1 cellular context compared by ENCODE assay signal in the genomic region with DNA sequence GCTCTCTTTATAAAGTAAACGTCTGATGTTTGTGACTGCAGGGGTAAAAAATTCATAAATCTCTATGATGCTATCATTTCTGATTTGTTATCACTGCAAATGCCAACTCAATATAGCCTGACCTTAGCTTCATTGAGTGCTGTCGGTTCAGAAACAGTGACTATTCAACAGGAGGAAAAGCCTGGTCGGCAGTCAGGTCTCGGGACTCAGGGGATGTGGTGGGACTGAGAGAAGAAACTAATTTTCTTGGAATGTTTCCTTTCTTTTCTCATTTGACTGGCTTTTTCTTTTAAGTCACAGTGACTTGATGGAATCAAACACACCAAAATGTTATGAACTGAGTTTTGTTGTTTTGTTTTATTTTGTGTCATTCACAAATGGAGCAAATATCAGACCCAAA.
TF ChIP-seq lines count a peak whose summit lies in the region.

No MANE protein-coding gene starts in this region.

TF ChIP-seq in GM23338, 12 proteins besides CTCF, POLR2A, EP300 and RAD21 (continued from another document):
- TF ChIP-seq, protein P1, sequence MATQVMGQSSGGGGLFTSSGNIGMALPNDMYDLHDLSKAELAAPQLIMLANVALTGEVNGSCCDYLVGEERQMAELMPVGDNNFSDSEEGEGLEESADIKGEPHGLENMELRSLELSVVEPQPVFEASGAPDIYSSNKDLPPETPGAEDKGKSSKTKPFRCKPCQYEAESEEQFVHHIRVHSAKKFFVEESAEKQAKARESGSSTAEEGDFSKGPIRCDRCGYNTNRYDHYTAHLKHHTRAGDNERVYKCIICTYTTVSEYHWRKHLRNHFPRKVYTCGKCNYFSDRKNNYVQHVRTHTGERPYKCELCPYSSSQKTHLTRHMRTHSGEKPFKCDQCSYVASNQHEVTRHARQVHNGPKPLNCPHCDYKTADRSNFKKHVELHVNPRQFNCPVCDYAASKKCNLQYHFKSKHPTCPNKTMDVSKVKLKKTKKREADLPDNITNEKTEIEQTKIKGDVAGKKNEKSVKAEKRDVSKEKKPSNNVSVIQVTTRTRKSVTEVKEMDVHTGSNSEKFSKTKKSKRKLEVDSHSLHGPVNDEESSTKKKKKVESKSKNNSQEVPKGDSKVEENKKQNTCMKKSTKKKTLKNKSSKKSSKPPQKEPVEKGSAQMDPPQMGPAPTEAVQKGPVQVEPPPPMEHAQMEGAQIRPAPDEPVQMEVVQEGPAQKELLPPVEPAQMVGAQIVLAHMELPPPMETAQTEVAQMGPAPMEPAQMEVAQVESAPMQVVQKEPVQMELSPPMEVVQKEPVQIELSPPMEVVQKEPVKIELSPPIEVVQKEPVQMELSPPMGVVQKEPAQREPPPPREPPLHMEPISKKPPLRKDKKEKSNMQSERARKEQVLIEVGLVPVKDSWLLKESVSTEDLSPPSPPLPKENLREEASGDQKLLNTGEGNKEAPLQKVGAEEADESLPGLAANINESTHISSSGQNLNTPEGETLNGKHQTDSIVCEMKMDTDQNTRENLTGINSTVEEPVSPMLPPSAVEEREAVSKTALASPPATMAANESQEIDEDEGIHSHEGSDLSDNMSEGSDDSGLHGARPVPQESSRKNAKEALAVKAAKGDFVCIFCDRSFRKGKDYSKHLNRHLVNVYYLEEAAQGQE (IDR thresholded peaks at IDR 0.05; ENCODE audit: unreplicated experiment): no peak
- no peak for TF ChIP-seq JUNB (IDR thresholded peaks at IDR 0.05; ENCODE audit: unreplicated experiment)
- TF ChIP-seq ZNF331 (CRISPR knock-in tag; IDR thresholded peaks at IDR 0.05; ENCODE audit: low read depth): no peak
- no peak for TF ChIP-seq EZH2phosphoT487 (IDR thresholded peaks at IDR 0.05; ENCODE audit: unreplicated experiment)
- TF ChIP-seq STAT1 (IDR thresholded peaks at IDR 0.05; ENCODE audit: unreplicated experiment): no peak
- TF ChIP-seq, protein P2, sequence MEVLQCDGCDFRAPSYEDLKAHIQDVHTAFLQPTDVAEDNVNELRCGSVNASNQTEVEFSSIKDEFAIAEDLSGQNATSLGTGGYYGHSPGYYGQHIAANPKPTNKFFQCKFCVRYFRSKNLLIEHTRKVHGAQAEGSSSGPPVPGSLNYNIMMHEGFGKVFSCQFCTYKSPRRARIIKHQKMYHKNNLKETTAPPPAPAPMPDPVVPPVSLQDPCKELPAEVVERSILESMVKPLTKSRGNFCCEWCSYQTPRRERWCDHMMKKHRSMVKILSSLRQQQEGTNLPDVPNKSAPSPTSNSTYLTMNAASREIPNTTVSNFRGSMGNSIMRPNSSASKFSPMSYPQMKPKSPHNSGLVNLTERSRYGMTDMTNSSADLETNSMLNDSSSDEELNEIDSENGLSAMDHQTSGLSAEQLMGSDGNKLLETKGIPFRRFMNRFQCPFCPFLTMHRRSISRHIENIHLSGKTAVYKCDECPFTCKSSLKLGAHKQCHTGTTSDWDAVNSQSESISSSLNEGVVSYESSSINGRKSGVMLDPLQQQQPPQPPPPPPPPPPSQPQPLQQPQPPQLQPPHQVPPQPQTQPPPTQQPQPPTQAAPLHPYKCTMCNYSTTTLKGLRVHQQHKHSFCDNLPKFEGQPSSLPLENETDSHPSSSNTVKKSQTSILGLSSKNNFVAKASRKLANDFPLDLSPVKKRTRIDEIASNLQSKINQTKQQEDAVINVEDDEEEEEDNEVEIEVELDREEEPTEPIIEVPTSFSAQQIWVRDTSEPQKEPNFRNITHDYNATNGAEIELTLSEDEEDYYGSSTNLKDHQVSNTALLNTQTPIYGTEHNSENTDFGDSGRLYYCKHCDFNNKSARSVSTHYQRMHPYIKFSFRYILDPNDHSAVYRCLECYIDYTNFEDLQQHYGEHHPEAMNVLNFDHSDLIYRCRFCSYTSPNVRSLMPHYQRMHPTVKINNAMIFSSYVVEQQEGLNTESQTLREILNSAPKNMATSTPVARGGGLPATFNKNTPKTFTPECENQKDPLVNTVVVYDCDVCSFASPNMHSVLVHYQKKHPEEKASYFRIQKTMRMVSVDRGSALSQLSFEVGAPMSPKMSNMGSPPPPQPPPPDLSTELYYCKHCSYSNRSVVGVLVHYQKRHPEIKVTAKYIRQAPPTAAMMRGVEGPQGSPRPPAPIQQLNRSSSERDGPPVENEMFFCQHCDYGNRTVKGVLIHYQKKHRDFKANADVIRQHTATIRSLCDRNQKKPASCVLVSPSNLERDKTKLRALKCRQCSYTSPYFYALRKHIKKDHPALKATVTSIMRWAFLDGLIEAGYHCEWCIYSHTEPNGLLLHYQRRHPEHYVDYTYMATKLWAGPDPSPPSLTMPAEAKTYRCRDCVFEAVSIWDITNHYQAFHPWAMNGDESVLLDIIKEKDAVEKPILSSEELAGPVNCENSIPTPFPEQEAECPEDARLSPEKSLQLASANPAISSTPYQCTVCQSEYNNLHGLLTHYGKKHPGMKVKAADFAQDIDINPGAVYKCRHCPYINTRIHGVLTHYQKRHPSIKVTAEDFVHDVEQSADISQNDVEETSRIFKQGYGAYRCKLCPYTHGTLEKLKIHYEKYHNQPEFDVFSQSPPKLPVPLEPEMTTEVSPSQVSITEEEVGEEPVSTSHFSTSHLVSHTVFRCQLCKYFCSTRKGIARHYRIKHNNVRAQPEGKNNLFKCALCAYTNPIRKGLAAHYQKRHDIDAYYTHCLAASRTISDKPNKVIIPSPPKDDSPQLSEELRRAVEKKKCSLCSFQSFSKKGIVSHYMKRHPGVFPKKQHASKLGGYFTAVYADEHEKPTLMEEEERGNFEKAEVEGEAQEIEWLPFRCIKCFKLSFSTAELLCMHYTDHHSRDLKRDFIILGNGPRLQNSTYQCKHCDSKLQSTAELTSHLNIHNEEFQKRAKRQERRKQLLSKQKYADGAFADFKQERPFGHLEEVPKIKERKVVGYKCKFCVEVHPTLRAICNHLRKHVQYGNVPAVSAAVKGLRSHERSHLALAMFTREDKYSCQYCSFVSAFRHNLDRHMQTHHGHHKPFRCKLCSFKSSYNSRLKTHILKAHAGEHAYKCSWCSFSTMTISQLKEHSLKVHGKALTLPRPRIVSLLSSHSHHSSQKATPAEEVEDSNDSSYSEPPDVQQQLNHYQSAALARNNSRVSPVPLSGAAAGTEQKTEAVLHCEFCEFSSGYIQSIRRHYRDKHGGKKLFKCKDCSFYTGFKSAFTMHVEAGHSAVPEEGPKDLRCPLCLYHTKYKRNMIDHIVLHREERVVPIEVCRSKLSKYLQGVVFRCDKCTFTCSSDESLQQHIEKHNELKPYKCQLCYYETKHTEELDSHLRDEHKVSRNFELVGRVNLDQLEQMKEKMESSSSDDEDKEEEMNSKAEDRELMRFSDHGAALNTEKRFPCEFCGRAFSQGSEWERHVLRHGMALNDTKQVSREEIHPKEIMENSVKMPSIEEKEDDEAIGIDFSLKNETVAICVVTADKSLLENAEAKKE (CRISPR knock-in tag; IDR thresholded peaks at IDR 0.05): no peak
- no peak for TF ChIP-seq ZNF114 (CRISPR knock-in tag; IDR thresholded peaks at IDR 0.05)
- TF ChIP-seq NANOG (IDR thresholded peaks at IDR 0.05; ENCODE audit: borderline replicate concordance): no peak
